ENCODE assay signal across 1 cellular context in the genomic region with DNA sequence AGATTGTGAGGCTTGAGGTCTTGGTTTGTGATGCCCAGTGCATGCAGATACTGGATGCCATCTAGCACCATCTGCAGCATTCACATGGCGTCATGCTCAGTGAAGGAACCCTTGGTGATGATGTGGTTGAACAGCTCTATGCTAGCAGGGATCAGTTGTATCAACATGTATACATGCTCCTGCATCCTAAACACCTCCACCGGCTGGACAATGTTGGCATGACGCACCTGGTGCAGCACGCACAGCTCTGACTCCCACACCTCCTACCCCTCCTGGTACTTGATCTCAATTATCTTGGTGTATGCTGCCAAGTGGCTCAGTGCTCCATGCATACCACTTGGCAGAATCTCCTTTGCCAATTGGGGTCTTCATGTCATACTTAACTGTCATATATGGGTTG.
TF ChIP-seq lines count a peak whose summit lies in the region.

No MANE protein-coding gene starts in this region.

TF ChIP-seq in K562, 482 proteins besides CTCF, POLR2A, EP300 and RAD21 (continued from another document):
- TF ChIP-seq, protein P1, sequence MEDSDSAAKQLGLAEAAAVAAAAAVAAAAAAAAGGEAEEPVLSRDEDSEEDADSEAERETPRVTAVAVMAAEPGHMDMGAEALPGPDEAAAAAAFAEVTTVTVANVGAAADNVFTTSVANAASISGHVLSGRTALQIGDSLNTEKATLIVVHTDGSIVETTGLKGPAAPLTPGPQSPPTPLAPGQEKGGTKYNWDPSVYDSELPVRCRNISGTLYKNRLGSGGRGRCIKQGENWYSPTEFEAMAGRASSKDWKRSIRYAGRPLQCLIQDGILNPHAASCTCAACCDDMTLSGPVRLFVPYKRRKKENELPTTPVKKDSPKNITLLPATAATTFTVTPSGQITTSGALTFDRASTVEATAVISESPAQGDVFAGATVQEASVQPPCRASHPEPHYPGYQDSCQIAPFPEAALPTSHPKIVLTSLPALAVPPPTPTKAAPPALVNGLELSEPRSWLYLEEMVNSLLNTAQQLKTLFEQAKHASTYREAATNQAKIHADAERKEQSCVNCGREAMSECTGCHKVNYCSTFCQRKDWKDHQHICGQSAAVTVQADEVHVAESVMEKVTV (CRISPR knock-in tag; IDR thresholded peaks at IDR 0.05) = no peak
